ENCODE assay signal across 22 cellular contexts in the genomic region with DNA sequence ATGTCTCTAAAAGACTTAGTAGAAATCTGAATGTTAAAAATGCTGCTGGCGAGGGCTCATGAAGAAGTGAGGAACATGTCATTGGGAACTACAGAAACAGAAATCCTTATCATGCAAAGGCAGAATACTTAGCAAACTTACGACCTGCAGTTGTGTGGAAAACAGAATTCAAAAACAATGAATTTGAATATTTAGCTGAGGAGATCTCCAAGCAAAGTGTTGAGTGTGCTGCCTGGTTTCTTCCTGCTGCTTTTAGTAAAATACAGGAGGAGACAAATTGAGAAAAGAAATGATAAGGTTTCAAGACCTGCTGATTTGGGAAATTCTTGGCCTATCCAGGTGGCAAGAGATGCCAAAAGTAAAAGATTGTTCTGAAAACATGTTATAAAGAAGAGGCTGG. TPM values are rescaled to one million over a fixed set of nuclear protein-coding genes. Genes with fewer than 3 reads are reported as not detected.
DNase-seq lines count a peak whose midpoint lies in the region; ATAC-seq, FAIRE-seq and TF ChIP-seq lines count a peak whose summit lies in the region.
"Had no signal": no experiment of that assay in that cellular context is flagged by ENCODE, and none has a peak within 500 bp of the region (broad histone marks: within the 10 kb centered on the region; RNA-seq: fewer than 3 reads in every experiment).

No MANE protein-coding gene starts in this region.

- no peaks in the 10 kb centered on the region for H3K27me3 ChIP-seq in HepG2 (ENCODE audit: control insufficient read depth in 1 of 2, insufficient read depth in 2 of 2, low read length in 2 of 2)
- H3K27me3 ChIP-seq in right lobe of liver = no peaks in the 10 kb centered on the region
- H3K27me3 ChIP-seq in mesenchymal stem cell (ENCODE audit: control insufficient read depth in 1 of 2, insufficient read depth in 1 of 2, low read length in 2 of 2) = no peaks in the 10 kb centered on the region
- H3K27me3 ChIP-seq: BLaER1 had no signal

- H3K79me2 ChIP-seq in HepG2 (ENCODE audit: insufficient read depth, low read length) = no peaks in the 10 kb centered on the region

- H3K36me3 ChIP-seq in HepG2 (replicated peaks in 1 of 2; ENCODE audit: control insufficient read depth in 1 of 2, insufficient read depth in 2 of 2, low read length in 2 of 2) = 0 out of 5 replicates have a peak, but pooled peaks cover 0 to 4% of the 10 kb centered on the region in 2 experiments
- no peaks in the 10 kb centered on the region for H3K36me3 ChIP-seq in right lobe of liver
- H3K36me3 ChIP-seq in mesenchymal stem cell (ENCODE audit: control insufficient read depth in 1 of 2, insufficient read depth in 2 of 2, low read depth in 1 of 2, low read length in 2 of 2) = peaks cover 2 to 10% of the 10 kb centered on the region in 2 experiments

- no peak overlapping the region for H3K18ac ChIP-seq in mesenchymal stem cell (ENCODE audit: low read depth in 1 of 2, low read length in 2 of 2)

- H3K4me3 Mint-ChIP-seq in central memory CD8-positive, alpha-beta T cell = no peak overlapping the region
- H3K4me3 Mint-ChIP-seq in activated T-helper 2 cell treated with anti-CD3 and anti-CD28 coated beads, Interferon-gamma antibody, Interleukin-2, Interleukin-4, amounts not matched to agents 10 μg/mL and 5 μg/mL and 100 μg/mL, durations not matched to agents 14 hours and 24 hours and 36 hours (ENCODE audit: low read depth) = no peak overlapping the region
- H3K4me3 Mint-ChIP-seq: B cell; CD14-positive monocyte; CD4-positive, alpha-beta T cell; CD8-positive, alpha-beta memory T cell had no signal

- CTCF ChIA-PET in HepG2 (lab: Yijun Ruan, JAX; ENCODE audit: low intra/inter-chr PET ratio, low total read pairs) = no interaction called here

- peak overlapping the region; percentile 78 for H2AK5ac ChIP-seq in mesenchymal stem cell (ENCODE audit: low read length, severe bottlenecking)

- no peaks in the 10 kb centered on the region for H3K4me1 ChIP-seq in HepG2 (ENCODE audit: insufficient read depth, low read length)
- H3K4me1 ChIP-seq in right lobe of liver = no peaks in the 10 kb centered on the region
- peaks cover 4% of the 10 kb centered on the region for H3K4me1 ChIP-seq in mesenchymal stem cell (ENCODE audit: control insufficient read depth, insufficient read depth, low read depth, low read length)

- in situ Hi-C loops in HepG2 (cut with HindIII; ENCODE audit: extremely low pct_ligation_motif_present, low pct_unique_long_range_greater_than_20kb) = loop anchor here (10.0 to 25.0 kb wide), 3 partner anchors 195 to 945 kb away; no protein-coding TSS in a partner anchor

- H2BK15ac ChIP-seq in mesenchymal stem cell (ENCODE audit: low read depth, poor library complexity, severe bottlenecking) = no peak overlapping the region

- no peaks in the 10 kb centered on the region for H3K9me3 Mint-ChIP-seq in central memory CD8-positive, alpha-beta T cell
- no peaks in the 10 kb centered on the region for H3K9me3 Mint-ChIP-seq in activated T-helper 2 cell treated with anti-CD3 and anti-CD28 coated beads, Interferon-gamma antibody, Interleukin-2, Interleukin-4, amounts not matched to agents 10 μg/mL and 5 μg/mL and 100 μg/mL, durations not matched to agents 14 hours and 24 hours and 36 hours
- H3K9me3 Mint-ChIP-seq: CD4-positive, alpha-beta T cell; CD8-positive, alpha-beta memory T cell had no signal

- TF ChIP-seq CTCF in HepG2 (CRISPR knock-in tag; IDR thresholded peaks at IDR 0.05) = no peak
- no peak for TF ChIP-seq CTCF in right lobe of liver (IDR thresholded peaks at IDR 0.05)

- no peak overlapping the region for H4K91ac ChIP-seq in mesenchymal stem cell (ENCODE audit: low read length)

- no peak overlapping the region for H3K4ac ChIP-seq in mesenchymal stem cell (ENCODE audit: low read depth in 1 of 2, low read length in 2 of 2)

- no peak overlapping the region for H2BK12ac ChIP-seq in mesenchymal stem cell (ENCODE audit: low read length in 2 of 2)

- no peaks in the 10 kb centered on the region for H4K20me1 ChIP-seq in HepG2 (ENCODE audit: insufficient read depth, low read length)
- H4K20me1 ChIP-seq: BLaER1 had no signal

- no peak for DNase-seq in HepG2 (ENCODE audit: low spot score)
- no peak for DNase-seq in right lobe of liver
- DNase-seq in central memory CD8-positive, alpha-beta T cell (ENCODE audit: low spot score in 2 of 2) = no peak
- DNase-seq in mesenchymal stem cell = no peak
- DNase-seq in activated T-cell treated with anti-CD3 and anti-CD28 coated beads for 4 hours = no peak
- no peak for DNase-seq in T-helper 9 cell
- DNase-seq in activated T-helper 2 cell treated with anti-CD3 and anti-CD28 coated beads, Interferon-gamma antibody, Interleukin-2, Interleukin-4, amounts not matched to agents 10 μg/mL and 5 μg/mL and 100 μg/mL, durations not matched to agents 14 hours and 24 hours and 36 hours (ENCODE audit: low spot score) = no peak
- DNase-seq: CD4-positive, alpha-beta T cell; CD8-positive, alpha-beta memory T cell; DMS153; DND-41; GM23248; H7; HCEC 1CT had no signal

- TF ChIP-seq POLR2A in HepG2 (IDR thresholded peaks at IDR 0.05; ENCODE audit: insufficient read depth in 1 of 2, low read depth in 2 of 2, low read length in 2 of 2) (no peak), right lobe of liver (IDR thresholded peaks at IDR 0.05) (no peak)

- H2AFZ ChIP-seq in HepG2 (ENCODE audit: low read length) (no peak overlapping the region), mesenchymal stem cell (ENCODE audit: low read depth, low read length) (no peak overlapping the region)
- H2AFZ ChIP-seq: GM23248 had no signal

- 94% methylated on average over 2 of the region's 2 CpGs for WGBS in HepG2 (ENCODE audit: low lambda C conversion rate)
- 94% methylated on average over 2 of the region's 2 CpGs for WGBS in right lobe of liver (ENCODE audit: insufficient coverage, low coverage, low lambda C conversion rate, missing lambda C conversion rate)
- 99% methylated on average over 2 of the region's 2 CpGs for WGBS in mesenchymal stem cell

- no peak for ATAC-seq in HepG2
- ATAC-seq in right lobe of liver = no peak
- no peak for ATAC-seq in central memory CD8-positive, alpha-beta T cell (replicated peaks; ENCODE audit: extremely low read depth, poor library complexity, severe bottlenecking)

- no TSS peak for BruUV-seq in HepG2 (replicated peaks; lab: Mats Ljungman, UMichigan)

- H3K9me3 ChIP-seq in HepG2 (ENCODE audit: low read length) = no peaks in the 10 kb centered on the region
- H3K9me3 ChIP-seq in right lobe of liver = no peaks in the 10 kb centered on the region
- H3K9me3 ChIP-seq in mesenchymal stem cell (ENCODE audit: control insufficient read depth, low read length) = peaks cover 7% of the 10 kb centered on the region

- peaks cover 7% of the 10 kb centered on the region for H3K36me3 Mint-ChIP-seq in central memory CD8-positive, alpha-beta T cell (ENCODE audit: insufficient read depth)
- H3K36me3 Mint-ChIP-seq in activated T-helper 2 cell treated with anti-CD3 and anti-CD28 coated beads, Interferon-gamma antibody, Interleukin-2, Interleukin-4, amounts not matched to agents 10 μg/mL and 5 μg/mL and 100 μg/mL, durations not matched to agents 14 hours and 24 hours and 36 hours (ENCODE audit: low read depth) = peaks cover 5% of the 10 kb centered on the region

- intact Hi-C loops in HepG2 (cut with micrococcal nuclease; ENCODE audit: unreplicated experiment) (no loop called here), right lobe of liver (cut with DNase I) (no loop called here)
- intact Hi-C loops in activated T-helper 2 cell treated with anti-CD3 and anti-CD28 coated beads, Interferon-gamma antibody, Interleukin-2, Interleukin-4, amounts not matched to agents 10 μg/mL and 5 μg/mL and 100 μg/mL, durations not matched to agents 14 hours and 24 hours and 36 hours (cut with micrococcal nuclease) = no loop called here

- no peak overlapping the region for H3K23ac ChIP-seq in mesenchymal stem cell (ENCODE audit: low read length in 2 of 2)

- H3K14ac ChIP-seq in mesenchymal stem cell (ENCODE audit: low read length in 2 of 2) = no peak overlapping the region

- H3K27ac ChIP-seq in HepG2 (ENCODE audit: extremely low read length, insufficient read depth, low read length) (no peak overlapping the region), right lobe of liver (no peak overlapping the region), mesenchymal stem cell (ENCODE audit: low read length, poor library complexity, severe bottlenecking) (no peak overlapping the region)
- H3K27ac ChIP-seq: 22Rv1, BLaER1, GM23248 had no signal

- TF ChIP-seq RAD21 in HepG2 (CRISPR knock-in tag; IDR thresholded peaks at IDR 0.05) = no peak

- H3K4me3 ChIP-seq in HepG2 (replicated peaks in 1 of 3; ENCODE audit: insufficient read depth in 1 of 3, low read depth in 2 of 3, low read length in 3 of 3) = no peak overlapping the region
- no peak overlapping the region for H3K4me3 ChIP-seq in right lobe of liver
- no peak overlapping the region for H3K4me3 ChIP-seq in mesenchymal stem cell (ENCODE audit: insufficient read depth in 1 of 2, low read depth in 1 of 2, low read length in 2 of 2)
- H3K4me3 ChIP-seq: BLaER1, GM23248 had no signal

- no peak overlapping the region for H4K8ac ChIP-seq in mesenchymal stem cell (ENCODE audit: low read length)

- no peak overlapping the region for H2BK120ac ChIP-seq in mesenchymal stem cell (ENCODE audit: low read depth, low read length)

- TF ChIP-seq EP300 in HepG2 (IDR thresholded peaks at IDR 0.05; ENCODE audit: low read depth in 2 of 2, low read length in 2 of 2) (no peak), HepG2 (CRISPR knock-in tag; IDR thresholded peaks at IDR 0.05; ENCODE audit: borderline replicate concordance) (no peak)

- FAIRE-seq in HepG2 (lab: Jason Lieb, UNC) = no peak
- FAIRE-seq: A204.1, G401.6, GM19239, H1 had no signal

- no peak overlapping the region for H3K9ac ChIP-seq in HepG2 (ENCODE audit: insufficient read depth, low read depth, low read length)
- no peak overlapping the region for H3K9ac ChIP-seq in mesenchymal stem cell (ENCODE audit: low read length)
- H3K9ac ChIP-seq: BLaER1, GM23248 had no signal

- no peak overlapping the region for H2BK5ac ChIP-seq in mesenchymal stem cell (ENCODE audit: low read depth, low read length, poor library complexity, severe bottlenecking)

- H3K4me2 ChIP-seq in HepG2 (ENCODE audit: low read depth, low read length) (no peak overlapping the region), mesenchymal stem cell (ENCODE audit: low read length, poor library complexity, severe bottlenecking) (no peak overlapping the region)
- H3K4me2 ChIP-seq: BLaER1 had no signal

- H3K27me3 Mint-ChIP-seq in central memory CD8-positive, alpha-beta T cell = no peaks in the 10 kb centered on the region
- H3K27me3 Mint-ChIP-seq in activated T-helper 2 cell treated with anti-CD3 and anti-CD28 coated beads, Interferon-gamma antibody, Interleukin-2, Interleukin-4, amounts not matched to agents 10 μg/mL and 5 μg/mL and 100 μg/mL, durations not matched to agents 14 hours and 24 hours and 36 hours (ENCODE audit: low read depth) = no peaks in the 10 kb centered on the region
- H3K27me3 Mint-ChIP-seq: B cell; CD4-positive, alpha-beta T cell; CD8-positive, alpha-beta memory T cell had no signal

- H3K4me1 Mint-ChIP-seq in central memory CD8-positive, alpha-beta T cell = no peaks in the 10 kb centered on the region
- no peaks in the 10 kb centered on the region for H3K4me1 Mint-ChIP-seq in activated T-helper 2 cell treated with anti-CD3 and anti-CD28 coated beads, Interferon-gamma antibody, Interleukin-2, Interleukin-4, amounts not matched to agents 10 μg/mL and 5 μg/mL and 100 μg/mL, durations not matched to agents 14 hours and 24 hours and 36 hours (ENCODE audit: low read depth)
- H3K4me1 Mint-ChIP-seq: CD14-positive monocyte; CD8-positive, alpha-beta memory T cell had no signal

- peak overlapping the region; percentile 42 for H3K27ac Mint-ChIP-seq in central memory CD8-positive, alpha-beta T cell (ENCODE audit: low read depth)
- H3K27ac Mint-ChIP-seq in activated T-helper 2 cell treated with anti-CD3 and anti-CD28 coated beads, Interferon-gamma antibody, Interleukin-2, Interleukin-4, amounts not matched to agents 10 μg/mL and 5 μg/mL and 100 μg/mL, durations not matched to agents 14 hours and 24 hours and 36 hours = no peak overlapping the region
- H3K27ac Mint-ChIP-seq: B cell; CD14-positive monocyte; CD4-positive, alpha-beta T cell had no signal

- H3K79me1 ChIP-seq in mesenchymal stem cell (replicated peaks; ENCODE audit: low read length, poor library complexity, severe bottlenecking) = no peaks in the 10 kb centered on the region

- POLR2A ChIA-PET in HepG2 (lab: Yijun Ruan, JAX) = no interaction called here

RNA-seq across cellular contexts. Expression of gene METTL4, which starts 38.5 kb away (rescaled TPM):
- total RNA-seq in HepG2 (2016; rRNA removed; fragmentation: Illumina TruSeq; extraction: Trizol) (6.8 and 8.4 TPM in 2 replicates), right lobe of liver (1 to 10 TPM; 3.2 to 4.9 (median 3.3) TPM)
- total RNA-seq in HepG2 (2016; cell fraction: cytosol; rRNA removed; fragmentation: Illumina TruSeq; extraction: Trizol; ENCODE audit: low read depth) = 2.2 and 2.6 TPM in 2 replicates
- 10.4 and 11.1 TPM in 2 replicates for total RNA-seq in HepG2 (2016; cell fraction: insoluble cytoplasmic fraction; rRNA removed; fragmentation: Illumina TruSeq; extraction: Trizol)
- total RNA-seq in HepG2 (2016; cell fraction: membrane; rRNA removed; fragmentation: Illumina TruSeq; extraction: Trizol) = 7.2 and 9.1 TPM in 2 replicates
- total RNA-seq in HepG2 (2016; cell fraction: nucleus; rRNA removed; fragmentation: Illumina TruSeq; extraction: Trizol) = 14.4 and 14.8 TPM in 2 replicates
- 5.6 and 8.1 TPM in 2 replicates for polyA plus RNA-seq in HepG2 (2011; rRNA removed)
- polyA plus RNA-seq in HepG2 (2011; cell fraction: cytosol; rRNA removed) = 2.8 and 3.9 TPM in 2 replicates
- polyA plus RNA-seq in HepG2 (2011; cell fraction: nucleus; rRNA removed) = 5.4 and 6.7 TPM in 2 replicates
- 5.7 and 6.2 TPM in 2 replicates for polyA plus RNA-seq in HepG2 (2012)
- 2.6 and 3.4 TPM in 2 replicates for polyA plus RNA-seq in HepG2 (2016; cell fraction: cytosol; fragmentation: Illumina TruSeq; extraction: Trizol; ENCODE audit: low read depth)
- 9.9 and 13.8 TPM in 2 replicates for polyA plus RNA-seq in HepG2 (2016; cell fraction: insoluble cytoplasmic fraction; fragmentation: Illumina TruSeq; extraction: Trizol; ENCODE audit: low read depth)
- 4.2 and 5.2 TPM in 2 replicates for polyA plus RNA-seq in HepG2 (2016; cell fraction: membrane; fragmentation: Illumina TruSeq; extraction: Trizol; ENCODE audit: low read depth)
- 22.4 and 23.4 TPM in 2 replicates for polyA plus RNA-seq in HepG2 (2016; cell fraction: nucleus; fragmentation: Illumina TruSeq; extraction: Trizol; ENCODE audit: insufficient read depth, low read depth)
- polyA minus RNA-seq in HepG2 (2011; rRNA and poly(A)+ RNA removed; ENCODE audit: low replicate concordance) = 4.1 and 12.7 TPM in 2 replicates
- 3.7 and 3.9 TPM in 2 replicates for polyA minus RNA-seq in HepG2 (2011; cell fraction: cytosol; rRNA and poly(A)+ RNA removed)
- 20.5 and 21.6 TPM in 2 replicates for polyA minus RNA-seq in HepG2 (2011; cell fraction: nucleus; rRNA and poly(A)+ RNA removed)
- 4.5 TPM for polyA plus RNA-seq in mesenchymal stem cell (2013, experiment 1 of 2)
- 4.5 TPM for polyA plus RNA-seq in mesenchymal stem cell (2013, experiment 2 of 2)
- total RNA-seq in activated T-helper 2 cell treated with anti-CD3 and anti-CD28 coated beads, Interferon-gamma antibody, Interleukin-2, Interleukin-4, amounts not matched to agents 10 μg/mL and 5 μg/mL and 100 μg/mL, durations not matched to agents 14 hours and 24 hours and 36 hours = 17.8 and 18.3 TPM in 2 replicates

RNA-seq across cellular contexts. Expression of gene NDC80, which starts 38.6 kb away (rescaled TPM):
- total RNA-seq in HepG2 (2016; rRNA removed; fragmentation: Illumina TruSeq; extraction: Trizol) (33.0 and 47.0 TPM in 2 replicates), right lobe of liver (1 to 10 TPM in 2 of 6 experiments, under 1 TPM in 3, not detected in 1; 0.34 to 1.6 (median 0.55) TPM)
- total RNA-seq in HepG2 (2016; cell fraction: cytosol; rRNA removed; fragmentation: Illumina TruSeq; extraction: Trizol; ENCODE audit: low read depth) = 4.3 and 6.1 TPM in 2 replicates
- total RNA-seq in HepG2 (2016; cell fraction: insoluble cytoplasmic fraction; rRNA removed; fragmentation: Illumina TruSeq; extraction: Trizol) = 32.7 and 45.7 TPM in 2 replicates
- total RNA-seq in HepG2 (2016; cell fraction: membrane; rRNA removed; fragmentation: Illumina TruSeq; extraction: Trizol) = 8.2 and 9.5 TPM in 2 replicates
- total RNA-seq in HepG2 (2016; cell fraction: nucleus; rRNA removed; fragmentation: Illumina TruSeq; extraction: Trizol) = 28.1 and 31.1 TPM in 2 replicates
- polyA plus RNA-seq in HepG2 (2011; rRNA removed) = 5.5 and 9.6 TPM in 2 replicates
- polyA plus RNA-seq in HepG2 (2011; cell fraction: cytosol; rRNA removed) = 3.2 TPM in 2 replicates
- polyA plus RNA-seq in HepG2 (2011; cell fraction: nucleus; rRNA removed) = 5.3 and 6.6 TPM in 2 replicates
- 6.5 and 14.5 TPM in 2 replicates for polyA plus RNA-seq in HepG2 (2012)
- 2.0 and 2.1 TPM in 2 replicates for polyA plus RNA-seq in HepG2 (2016; cell fraction: cytosol; fragmentation: Illumina TruSeq; extraction: Trizol; ENCODE audit: low read depth)
- 37.2 and 40.2 TPM in 2 replicates for polyA plus RNA-seq in HepG2 (2016; cell fraction: insoluble cytoplasmic fraction; fragmentation: Illumina TruSeq; extraction: Trizol; ENCODE audit: low read depth)
- polyA plus RNA-seq in HepG2 (2016; cell fraction: membrane; fragmentation: Illumina TruSeq; extraction: Trizol; ENCODE audit: low read depth) = 2.4 and 3.5 TPM in 2 replicates
- 23.0 and 26.5 TPM in 2 replicates for polyA plus RNA-seq in HepG2 (2016; cell fraction: nucleus; fragmentation: Illumina TruSeq; extraction: Trizol; ENCODE audit: insufficient read depth, low read depth)
- 6.0 and 39.3 TPM in 2 replicates for polyA minus RNA-seq in HepG2 (2011; rRNA and poly(A)+ RNA removed; ENCODE audit: low replicate concordance)
- polyA minus RNA-seq in HepG2 (2011; cell fraction: cytosol; rRNA and poly(A)+ RNA removed) = 5.6 and 7.0 TPM in 2 replicates
- polyA minus RNA-seq in HepG2 (2011; cell fraction: nucleus; rRNA and poly(A)+ RNA removed) = 32.8 and 47.0 TPM in 2 replicates
- 3.6 TPM for polyA plus RNA-seq in mesenchymal stem cell (2013, experiment 1 of 2)
- 4.0 TPM for polyA plus RNA-seq in mesenchymal stem cell (2013, experiment 2 of 2)
- 41.5 and 43.0 TPM in 2 replicates for total RNA-seq in activated T-helper 2 cell treated with anti-CD3 and anti-CD28 coated beads, Interferon-gamma antibody, Interleukin-2, Interleukin-4, amounts not matched to agents 10 μg/mL and 5 μg/mL and 100 μg/mL, durations not matched to agents 14 hours and 24 hours and 36 hours
- polyA plus RNA-seq: CD14-positive monocyte had no signal
